In the genomic region with DNA sequence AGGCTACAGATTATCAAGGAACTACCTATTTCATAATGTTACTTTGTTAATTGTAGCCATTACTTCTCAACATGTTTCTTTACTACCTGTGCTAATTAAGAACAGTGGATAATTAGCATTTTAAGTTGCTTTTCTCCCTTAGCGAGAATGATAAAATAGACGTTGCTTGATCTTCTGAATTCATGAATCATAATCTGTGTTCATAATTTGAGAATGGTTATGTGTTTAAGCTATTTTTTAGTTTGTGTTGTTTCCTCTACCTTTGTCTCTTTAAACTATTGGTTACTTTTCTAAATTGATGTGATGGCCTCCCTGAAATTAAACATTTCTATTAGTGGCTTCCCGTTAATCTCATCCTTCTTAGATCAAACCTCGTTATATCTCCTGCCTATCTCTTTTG, we compare ENCODE assay signal across 9 cellular contexts. TPM values are rescaled to one million over a fixed set of nuclear protein-coding genes. Genes with fewer than 3 reads are reported as not detected.
DNase-seq lines count a peak whose midpoint lies in the region; ATAC-seq and TF ChIP-seq lines count a peak whose summit lies in the region.
"Had no signal": no experiment of that assay in that cellular context is flagged by ENCODE, and none has a peak within 500 bp of the region (broad histone marks: within the 10 kb centered on the region; RNA-seq: fewer than 3 reads in every experiment).

TSS of gene ZRANB1 (plus strand) at position 301 of the 400 bp plus-strand sequence. CDS start 371 bp downstream, outside the sequence.

- H3K4me3 ChIP-seq in neural progenitor cell = no peak within 1 kb of the TSS
- no peak within 1 kb of the TSS for H3K4me3 ChIP-seq in neuronal stem cell (ENCODE audit: low read length in 2 of 2)

- no peak within 1 kb of the TSS for H3K18ac ChIP-seq in neuronal stem cell (ENCODE audit: low read length)

- H3K36me3 ChIP-seq in neural progenitor cell = no peaks in the 10 kb centered on the region
- peaks cover 2 to 40% of the 10 kb centered on the region in 2 donors for H3K36me3 ChIP-seq in neuronal stem cell (replicated peaks in 1 of 2; ENCODE audit: control insufficient read depth in 2 of 2, insufficient read depth in 2 of 2, low read length in 2 of 2)

- no peak within 1 kb of the TSS for H4K91ac ChIP-seq in neuronal stem cell (ENCODE audit: low read depth, low read length, poor library complexity)

- H3K4me2 ChIP-seq in neural progenitor cell (no peak within 1 kb of the TSS), neuronal stem cell (ENCODE audit: insufficient read depth, low read length, poor library complexity, severe bottlenecking) (no peak within 1 kb of the TSS)

- POLR2A ChIA-PET in CD4-positive, alpha-beta T cell (lab: Charles Lee) = no interaction called here
- POLR2A ChIA-PET in T-cell (lab: Charles Lee) = no interaction called here

- no peak for DNase-seq in CD4-positive, alpha-beta T cell
- DNase-seq in T-cell = no peak
- DNase-seq in glomerular endothelial cell (ENCODE audit: extremely low read depth, low read depth, low spot score) = no peak
- DNase-seq in neural progenitor cell (ENCODE audit: low spot score) = no peak
- DNase-seq in neuronal stem cell (ENCODE audit: low spot score) = no peak
- DNase-seq in NCI-H1694 (lab: John Stamatoyannopoulos, UW) = no peak
- DNase-seq in stimulated activated naive B cell treated with anti-CD40 and anti-IgM and Interleukin-4, amounts not matched to agents 10 μg/mL and 1 μg/mL and 100 μg/mL, for 72 hours = no peak
- no peak for DNase-seq in stimulated activated naive CD4-positive, alpha-beta T cell treated with Interleukin-2 at 50 U/mL for 16 hours (lab: John Stamatoyannopoulos, UW)
- DNase-seq: activated CD4-positive, CD25-positive, alpha-beta regulatory T cell treated with anti-CD3 and anti-CD28 coated beads, Interleukin-2, amount 50 U/mL, for 72 hours had no signal

- no peak within 1 kb of the TSS for H3K27ac Mint-ChIP-seq in CD4-positive, alpha-beta T cell
- H3K27ac Mint-ChIP-seq in T-cell (no peak within 1 kb of the TSS), neural progenitor cell (no peak within 1 kb of the TSS)
- H3K27ac Mint-ChIP-seq in stimulated activated naive B cell treated with anti-CD40 and anti-IgM and Interleukin-4, amounts not matched to agents 10 μg/mL and 1 μg/mL and 100 μg/mL, for 72 hours = no peak within 1 kb of the TSS

- peak within 1 kb of the TSS; percentile 2 for H3K4me3 Mint-ChIP-seq in CD4-positive, alpha-beta T cell
- H3K4me3 Mint-ChIP-seq in T-cell = peak within 1 kb of the TSS in 1 of 3 donors; percentile 0
- H3K4me3 Mint-ChIP-seq in neural progenitor cell = no peak within 1 kb of the TSS
- peak within 1 kb of the TSS in 1 of 2 donors; percentile 2 for H3K4me3 Mint-ChIP-seq in stimulated activated naive B cell treated with anti-CD40 and anti-IgM and Interleukin-4, amounts not matched to agents 10 μg/mL and 1 μg/mL and 100 μg/mL, for 72 hours

- peaks cover 69% of the 10 kb centered on the region for H3K4me1 Mint-ChIP-seq in CD4-positive, alpha-beta T cell (ENCODE audit: low read depth)
- H3K4me1 Mint-ChIP-seq in T-cell = peaks cover 65 to 76% (median 73%) of the 10 kb centered on the region in 3 donors
- H3K4me1 Mint-ChIP-seq in neural progenitor cell = peaks cover 11% of the 10 kb centered on the region
- H3K4me1 Mint-ChIP-seq in stimulated activated naive B cell treated with anti-CD40 and anti-IgM and Interleukin-4, amounts not matched to agents 10 μg/mL and 1 μg/mL and 100 μg/mL, for 72 hours = peaks cover 19 to 49% of the 10 kb centered on the region in 2 donors

- no peak within 1 kb of the TSS for H2BK120ac ChIP-seq in neuronal stem cell (ENCODE audit: low read depth, low read length)

- WGBS in neuronal stem cell (ENCODE audit: extremely low coverage in 2 of 2, insufficient read length in 2 of 2, insufficient replicate concordance in 1 of 2), 2 donors = no CpG with 5 or more reads among the region's 4 CpGs

- no peaks in the 10 kb centered on the region for H3K27me3 Mint-ChIP-seq in CD4-positive, alpha-beta T cell
- H3K27me3 Mint-ChIP-seq in T-cell = no peaks in the 10 kb centered on the region
- H3K27me3 Mint-ChIP-seq in neural progenitor cell (ENCODE audit: insufficient read depth, low read depth) = no peaks in the 10 kb centered on the region
- no peaks in the 10 kb centered on the region for H3K27me3 Mint-ChIP-seq in stimulated activated naive B cell treated with anti-CD40 and anti-IgM and Interleukin-4, amounts not matched to agents 10 μg/mL and 1 μg/mL and 100 μg/mL, for 72 hours

- H2BK5ac ChIP-seq in neuronal stem cell (ENCODE audit: low read length) = no peak within 1 kb of the TSS

- H3F3A ChIP-seq in neural progenitor cell (ENCODE audit: low read depth) = no peaks in the 10 kb centered on the region

- no peaks in the 10 kb centered on the region for H3K27me3 ChIP-seq in CD4-positive, alpha-beta T cell (ENCODE audit: control insufficient read depth, insufficient read depth, low read length)
- no peaks in the 10 kb centered on the region for H3K27me3 ChIP-seq in neural progenitor cell
- no peaks in the 10 kb centered on the region for H3K27me3 ChIP-seq in neuronal stem cell (ENCODE audit: control insufficient read depth in 3 of 3, insufficient read depth in 3 of 3, low read depth in 1 of 3, low read length in 3 of 3)

- no peak within 1 kb of the TSS for H4K8ac ChIP-seq in neuronal stem cell (ENCODE audit: low read depth, low read length)

- no peak within 1 kb of the TSS for H3K14ac ChIP-seq in neuronal stem cell (ENCODE audit: low read length)

- no peaks in the 10 kb centered on the region for H3K9me3 ChIP-seq in CD4-positive, alpha-beta T cell (ENCODE audit: control insufficient read depth, low read length)
- H3K9me3 ChIP-seq in neural progenitor cell (ENCODE audit: low read depth) (no peaks in the 10 kb centered on the region), neuronal stem cell (replicated peaks in 1 of 2; ENCODE audit: control insufficient read depth in 2 of 2, insufficient read depth in 1 of 2, low read depth in 1 of 2, low read length in 2 of 2) (no peaks in the 10 kb centered on the region)

- H2BK12ac ChIP-seq in neuronal stem cell (ENCODE audit: low read length) = no peak within 1 kb of the TSS

- no peak within 1 kb of the TSS for H3K4ac ChIP-seq in neuronal stem cell (ENCODE audit: low read length)

- H2AFZ ChIP-seq in neural progenitor cell (replicated peaks) (no peak within 1 kb of the TSS), neuronal stem cell (ENCODE audit: low read length) (no peak within 1 kb of the TSS)

- H3K79me1 ChIP-seq in neuronal stem cell (ENCODE audit: low read depth, low read length) = peaks cover 3% of the 10 kb centered on the region

- CTCF ChIA-PET in CD4-positive, alpha-beta T cell (lab: Charles Lee) = no interaction called here
- CTCF ChIA-PET in T-cell (lab: Charles Lee) = no interaction called here

- no peak within 1 kb of the TSS for H2AK5ac ChIP-seq in neuronal stem cell (ENCODE audit: low read depth, low read length)

- H3K9ac ChIP-seq in neural progenitor cell (no peak within 1 kb of the TSS), neuronal stem cell (ENCODE audit: low read depth, low read length, poor library complexity) (no peak within 1 kb of the TSS)

- peaks cover 89% of the 10 kb centered on the region for H4K20me1 ChIP-seq in neural progenitor cell (ENCODE audit: low read depth)

- no peaks in the 10 kb centered on the region for H3K9me3 Mint-ChIP-seq in CD4-positive, alpha-beta T cell
- H3K9me3 Mint-ChIP-seq in T-cell (no peaks in the 10 kb centered on the region), neural progenitor cell (no peaks in the 10 kb centered on the region)
- no peaks in the 10 kb centered on the region for H3K9me3 Mint-ChIP-seq in stimulated activated naive B cell treated with anti-CD40 and anti-IgM and Interleukin-4, amounts not matched to agents 10 μg/mL and 1 μg/mL and 100 μg/mL, for 72 hours

- H3K4me1 ChIP-seq in neural progenitor cell (no peaks in the 10 kb centered on the region), neuronal stem cell (ENCODE audit: control insufficient read depth in 2 of 2, insufficient read depth in 1 of 2, low read depth in 1 of 2, low read length in 2 of 2) (no peaks in the 10 kb centered on the region)

- peaks cover 36% of the 10 kb centered on the region for H3K36me3 Mint-ChIP-seq in CD4-positive, alpha-beta T cell (ENCODE audit: low read depth)
- H3K36me3 Mint-ChIP-seq in T-cell (peaks cover 28% of the 10 kb centered on the region), neural progenitor cell (peaks cover 11% of the 10 kb centered on the region)
- peaks cover 12 to 18% of the 10 kb centered on the region in 2 donors for H3K36me3 Mint-ChIP-seq in stimulated activated naive B cell treated with anti-CD40 and anti-IgM and Interleukin-4, amounts not matched to agents 10 μg/mL and 1 μg/mL and 100 μg/mL, for 72 hours

- H3K79me2 ChIP-seq in neural progenitor cell (ENCODE audit: low read depth) = peaks cover 100% of the 10 kb centered on the region

- ATAC-seq in CD4-positive, alpha-beta T cell (ENCODE audit: poor library complexity) = no peak
- ATAC-seq in T-cell (replicated peaks in 1 of 4) = no peak
- no peak for ATAC-seq in stimulated activated naive B cell treated with anti-CD40 and anti-IgM and Interleukin-4, amounts not matched to agents 10 μg/mL and 1 μg/mL and 100 μg/mL, for 72 hours (replicated peaks)

- no peak for TF ChIP-seq CTCF in CD4-positive, alpha-beta T cell (IDR thresholded peaks at IDR 0.05)
- TF ChIP-seq CTCF in neural progenitor cell (IDR thresholded peaks at IDR 0.05) = no peak

- no peak within 1 kb of the TSS for H2BK15ac ChIP-seq in neuronal stem cell (ENCODE audit: low read length)

- H3K27ac ChIP-seq in CD4-positive, alpha-beta T cell (ENCODE audit: low read depth, low read length) = no peak within 1 kb of the TSS
- H3K27ac ChIP-seq in neural progenitor cell (no peak within 1 kb of the TSS), neuronal stem cell (replicated peaks; ENCODE audit: low read length) (no peak within 1 kb of the TSS)

- no peak within 1 kb of the TSS for H3K23ac ChIP-seq in neuronal stem cell (ENCODE audit: low read depth, low read length, poor library complexity)

- intact Hi-C loops in CD4-positive, alpha-beta T cell (cut with DNase I, micrococcal nuclease) = no loop called here

RNA-seq across cellular contexts. Expression of gene ZRANB1, which starts in this region (rescaled TPM):
- total RNA-seq in CD4-positive, alpha-beta T cell = 10 to 100 TPM; 21.2 to 22.2 TPM
- 10 to 100 TPM; 18.5 to 21.4 (median 19.1) TPM for total RNA-seq in T-cell
- total RNA-seq in glomerular endothelial cell = 12.3 and 14.2 TPM in 2 replicates
- 16.8 and 21.8 TPM in 2 replicates for total RNA-seq in neural progenitor cell (ENCODE audit: low replicate concordance)
- polyA plus RNA-seq in neuronal stem cell (2013, experiment 1 of 2) = 13.4 TPM
- 14.2 TPM for polyA plus RNA-seq in neuronal stem cell (2013, experiment 2 of 2)
